Comparison of ENCODE assay signal across 1 cellular context in genomic region chr22:50115693-50116092, GRCh38.
TF ChIP-seq lines count a peak whose summit lies in the region.

No MANE protein-coding gene starts in this region.

TF ChIP-seq in HepG2, 621 proteins besides CTCF, POLR2A, EP300 and RAD21:
- TF ChIP-seq ATF4 (CRISPR knock-in tag; IDR thresholded peaks at IDR 0.05) = peak in 1 of 2 experiments; percentile 90; a peak in 2 of 4 replicates
- TF ChIP-seq HMGA1 (CRISPR knock-in tag; conservative IDR thresholded peaks at IDR 0.05) = no peak
- peak; percentile 55; the same call in 1 of the 2 replicates for TF ChIP-seq TFAP4 (IDR thresholded peaks at IDR 0.05; ENCODE audit: borderline replicate concordance, low read depth)
- TF ChIP-seq TCF7L2 (IDR thresholded peaks at IDR 0.05; ENCODE audit: low read depth, low read length) = no peak
- TF ChIP-seq CEBPG (CRISPR knock-in tag; IDR thresholded peaks at IDR 0.05) = peak; percentile 24; the same call in 1 of the 2 replicates
- no peak for TF ChIP-seq CSRNP1 (CRISPR knock-in tag; IDR thresholded peaks at IDR 0.05)
- TF ChIP-seq, protein P1, sequence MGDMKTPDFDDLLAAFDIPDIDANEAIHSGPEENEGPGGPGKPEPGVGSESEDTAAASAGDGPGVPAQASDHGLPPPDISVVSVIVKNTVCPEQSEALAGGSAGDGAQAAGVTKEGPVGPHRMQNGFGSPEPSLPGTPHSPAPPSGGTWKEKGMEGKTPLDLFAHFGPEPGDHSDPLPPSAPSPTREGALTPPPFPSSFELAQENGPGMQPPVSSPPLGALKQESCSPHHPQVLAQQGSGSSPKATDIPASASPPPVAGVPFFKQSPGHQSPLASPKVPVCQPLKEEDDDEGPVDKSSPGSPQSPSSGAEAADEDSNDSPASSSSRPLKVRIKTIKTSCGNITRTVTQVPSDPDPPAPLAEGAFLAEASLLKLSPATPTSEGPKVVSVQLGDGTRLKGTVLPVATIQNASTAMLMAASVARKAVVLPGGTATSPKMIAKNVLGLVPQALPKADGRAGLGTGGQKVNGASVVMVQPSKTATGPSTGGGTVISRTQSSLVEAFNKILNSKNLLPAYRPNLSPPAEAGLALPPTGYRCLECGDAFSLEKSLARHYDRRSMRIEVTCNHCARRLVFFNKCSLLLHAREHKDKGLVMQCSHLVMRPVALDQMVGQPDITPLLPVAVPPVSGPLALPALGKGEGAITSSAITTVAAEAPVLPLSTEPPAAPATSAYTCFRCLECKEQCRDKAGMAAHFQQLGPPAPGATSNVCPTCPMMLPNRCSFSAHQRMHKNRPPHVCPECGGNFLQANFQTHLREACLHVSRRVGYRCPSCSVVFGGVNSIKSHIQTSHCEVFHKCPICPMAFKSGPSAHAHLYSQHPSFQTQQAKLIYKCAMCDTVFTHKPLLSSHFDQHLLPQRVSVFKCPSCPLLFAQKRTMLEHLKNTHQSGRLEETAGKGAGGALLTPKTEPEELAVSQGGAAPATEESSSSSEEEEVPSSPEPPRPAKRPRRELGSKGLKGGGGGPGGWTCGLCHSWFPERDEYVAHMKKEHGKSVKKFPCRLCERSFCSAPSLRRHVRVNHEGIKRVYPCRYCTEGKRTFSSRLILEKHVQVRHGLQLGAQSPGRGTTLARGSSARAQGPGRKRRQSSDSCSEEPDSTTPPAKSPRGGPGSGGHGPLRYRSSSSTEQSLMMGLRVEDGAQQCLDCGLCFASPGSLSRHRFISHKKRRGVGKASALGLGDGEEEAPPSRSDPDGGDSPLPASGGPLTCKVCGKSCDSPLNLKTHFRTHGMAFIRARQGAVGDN (CRISPR knock-in tag; IDR thresholded peaks at IDR 0.05) = peak; percentile 46
- no peak for TF ChIP-seq YEATS4 (CRISPR knock-in tag; IDR thresholded peaks at IDR 0.05; ENCODE audit: borderline replicate concordance)
- peak; percentile 40 for TF ChIP-seq FOSL2 (CRISPR knock-in tag; IDR thresholded peaks at IDR 0.05)
- TF ChIP-seq, protein P2, sequence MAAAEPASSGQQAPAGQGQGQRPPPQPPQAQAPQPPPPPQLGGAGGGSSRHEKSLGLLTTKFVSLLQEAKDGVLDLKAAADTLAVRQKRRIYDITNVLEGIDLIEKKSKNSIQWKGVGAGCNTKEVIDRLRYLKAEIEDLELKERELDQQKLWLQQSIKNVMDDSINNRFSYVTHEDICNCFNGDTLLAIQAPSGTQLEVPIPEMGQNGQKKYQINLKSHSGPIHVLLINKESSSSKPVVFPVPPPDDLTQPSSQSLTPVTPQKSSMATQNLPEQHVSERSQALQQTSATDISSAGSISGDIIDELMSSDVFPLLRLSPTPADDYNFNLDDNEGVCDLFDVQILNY (CRISPR knock-in tag; conservative IDR thresholded peaks at IDR 0.05) = no peak
- TF ChIP-seq, protein P3, sequence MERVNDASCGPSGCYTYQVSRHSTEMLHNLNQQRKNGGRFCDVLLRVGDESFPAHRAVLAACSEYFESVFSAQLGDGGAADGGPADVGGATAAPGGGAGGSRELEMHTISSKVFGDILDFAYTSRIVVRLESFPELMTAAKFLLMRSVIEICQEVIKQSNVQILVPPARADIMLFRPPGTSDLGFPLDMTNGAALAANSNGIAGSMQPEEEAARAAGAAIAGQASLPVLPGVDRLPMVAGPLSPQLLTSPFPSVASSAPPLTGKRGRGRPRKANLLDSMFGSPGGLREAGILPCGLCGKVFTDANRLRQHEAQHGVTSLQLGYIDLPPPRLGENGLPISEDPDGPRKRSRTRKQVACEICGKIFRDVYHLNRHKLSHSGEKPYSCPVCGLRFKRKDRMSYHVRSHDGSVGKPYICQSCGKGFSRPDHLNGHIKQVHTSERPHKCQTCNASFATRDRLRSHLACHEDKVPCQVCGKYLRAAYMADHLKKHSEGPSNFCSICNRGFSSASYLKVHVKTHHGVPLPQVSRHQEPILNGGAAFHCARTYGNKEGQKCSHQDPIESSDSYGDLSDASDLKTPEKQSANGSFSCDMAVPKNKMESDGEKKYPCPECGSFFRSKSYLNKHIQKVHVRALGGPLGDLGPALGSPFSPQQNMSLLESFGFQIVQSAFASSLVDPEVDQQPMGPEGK (CRISPR knock-in tag; IDR thresholded peaks at IDR 0.05) = peak; percentile 95
- peak; percentile 65 for TF ChIP-seq GATAD2A (CRISPR knock-in tag; IDR thresholded peaks at IDR 0.05)
- TF ChIP-seq ZBTB3 (CRISPR knock-in tag; IDR thresholded peaks at IDR 0.05; ENCODE audit: borderline replicate concordance, low read depth) = no peak
- 0 out of 2 replicates have a peak, but pooled peaks have one; percentile 20 for TF ChIP-seq ZFY (CRISPR knock-in tag; IDR thresholded peaks at IDR 0.05)
- TF ChIP-seq ZFP37 (CRISPR knock-in tag; IDR thresholded peaks at IDR 0.05; ENCODE audit: borderline replicate concordance) = no peak
- TF ChIP-seq BCL6 (CRISPR knock-in tag; IDR thresholded peaks at IDR 0.05) = 0 out of 2 replicates have a peak, but pooled peaks have one; percentile 21
- TF ChIP-seq SALL1 (CRISPR knock-in tag; IDR thresholded peaks at IDR 0.05) = peak; percentile 29; the same call in 1 of the 2 replicates
- TF ChIP-seq KDM2A (CRISPR knock-in tag; IDR thresholded peaks at IDR 0.05; ENCODE audit: borderline replicate concordance, low read depth) = 0 out of 2 replicates have a peak, but pooled peaks have one; percentile 36
- 0 out of 2 replicates have a peak, but pooled peaks have one; percentile 17 for TF ChIP-seq ZFX (CRISPR knock-in tag; IDR thresholded peaks at IDR 0.05; ENCODE audit: low read depth)
- 0 out of 2 replicates have a peak, but pooled peaks have one; percentile 32 for TF ChIP-seq ELF3 (CRISPR knock-in tag; IDR thresholded peaks at IDR 0.05)
- TF ChIP-seq NCOR1 (IDR thresholded peaks at IDR 0.05; ENCODE audit: borderline replicate concordance, low read length) = no peak
- TF ChIP-seq, protein P4, sequence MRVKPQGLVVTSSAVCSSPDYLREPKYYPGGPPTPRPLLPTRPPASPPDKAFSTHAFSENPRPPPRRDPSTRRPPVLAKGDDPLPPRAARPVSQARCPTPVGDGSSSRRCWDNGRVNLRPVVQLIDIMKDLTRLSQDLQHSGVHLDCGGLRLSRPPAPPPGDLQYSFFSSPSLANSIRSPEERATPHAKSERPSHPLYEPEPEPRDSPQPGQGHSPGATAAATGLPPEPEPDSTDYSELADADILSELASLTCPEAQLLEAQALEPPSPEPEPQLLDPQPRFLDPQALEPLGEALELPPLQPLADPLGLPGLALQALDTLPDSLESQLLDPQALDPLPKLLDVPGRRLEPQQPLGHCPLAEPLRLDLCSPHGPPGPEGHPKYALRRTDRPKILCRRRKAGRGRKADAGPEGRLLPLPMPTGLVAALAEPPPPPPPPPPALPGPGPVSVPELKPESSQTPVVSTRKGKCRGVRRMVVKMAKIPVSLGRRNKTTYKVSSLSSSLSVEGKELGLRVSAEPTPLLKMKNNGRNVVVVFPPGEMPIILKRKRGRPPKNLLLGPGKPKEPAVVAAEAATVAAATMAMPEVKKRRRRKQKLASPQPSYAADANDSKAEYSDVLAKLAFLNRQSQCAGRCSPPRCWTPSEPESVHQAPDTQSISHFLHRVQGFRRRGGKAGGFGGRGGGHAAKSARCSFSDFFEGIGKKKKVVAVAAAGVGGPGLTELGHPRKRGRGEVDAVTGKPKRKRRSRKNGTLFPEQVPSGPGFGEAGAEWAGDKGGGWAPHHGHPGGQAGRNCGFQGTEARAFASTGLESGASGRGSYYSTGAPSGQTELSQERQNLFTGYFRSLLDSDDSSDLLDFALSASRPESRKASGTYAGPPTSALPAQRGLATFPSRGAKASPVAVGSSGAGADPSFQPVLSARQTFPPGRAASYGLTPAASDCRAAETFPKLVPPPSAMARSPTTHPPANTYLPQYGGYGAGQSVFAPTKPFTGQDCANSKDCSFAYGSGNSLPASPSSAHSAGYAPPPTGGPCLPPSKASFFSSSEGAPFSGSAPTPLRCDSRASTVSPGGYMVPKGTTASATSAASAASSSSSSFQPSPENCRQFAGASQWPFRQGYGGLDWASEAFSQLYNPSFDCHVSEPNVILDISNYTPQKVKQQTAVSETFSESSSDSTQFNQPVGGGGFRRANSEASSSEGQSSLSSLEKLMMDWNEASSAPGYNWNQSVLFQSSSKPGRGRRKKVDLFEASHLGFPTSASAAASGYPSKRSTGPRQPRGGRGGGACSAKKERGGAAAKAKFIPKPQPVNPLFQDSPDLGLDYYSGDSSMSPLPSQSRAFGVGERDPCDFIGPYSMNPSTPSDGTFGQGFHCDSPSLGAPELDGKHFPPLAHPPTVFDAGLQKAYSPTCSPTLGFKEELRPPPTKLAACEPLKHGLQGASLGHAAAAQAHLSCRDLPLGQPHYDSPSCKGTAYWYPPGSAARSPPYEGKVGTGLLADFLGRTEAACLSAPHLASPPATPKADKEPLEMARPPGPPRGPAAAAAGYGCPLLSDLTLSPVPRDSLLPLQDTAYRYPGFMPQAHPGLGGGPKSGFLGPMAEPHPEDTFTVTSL (CRISPR knock-in tag; IDR thresholded peaks at IDR 0.05; ENCODE audit: borderline replicate concordance) = no peak
- peak; percentile 16; the same call in 1 of the 2 replicates for TF ChIP-seq FOXA3 (CRISPR knock-in tag; IDR thresholded peaks at IDR 0.05)
- TF ChIP-seq ELF4 (CRISPR knock-in tag; IDR thresholded peaks at IDR 0.05; ENCODE audit: borderline replicate concordance) = no peak
- peak; percentile 12; the same call in 1 of the 2 replicates for TF ChIP-seq SAP130 (CRISPR knock-in tag; IDR thresholded peaks at IDR 0.05; ENCODE audit: low read depth)
- TF ChIP-seq, protein P5, sequence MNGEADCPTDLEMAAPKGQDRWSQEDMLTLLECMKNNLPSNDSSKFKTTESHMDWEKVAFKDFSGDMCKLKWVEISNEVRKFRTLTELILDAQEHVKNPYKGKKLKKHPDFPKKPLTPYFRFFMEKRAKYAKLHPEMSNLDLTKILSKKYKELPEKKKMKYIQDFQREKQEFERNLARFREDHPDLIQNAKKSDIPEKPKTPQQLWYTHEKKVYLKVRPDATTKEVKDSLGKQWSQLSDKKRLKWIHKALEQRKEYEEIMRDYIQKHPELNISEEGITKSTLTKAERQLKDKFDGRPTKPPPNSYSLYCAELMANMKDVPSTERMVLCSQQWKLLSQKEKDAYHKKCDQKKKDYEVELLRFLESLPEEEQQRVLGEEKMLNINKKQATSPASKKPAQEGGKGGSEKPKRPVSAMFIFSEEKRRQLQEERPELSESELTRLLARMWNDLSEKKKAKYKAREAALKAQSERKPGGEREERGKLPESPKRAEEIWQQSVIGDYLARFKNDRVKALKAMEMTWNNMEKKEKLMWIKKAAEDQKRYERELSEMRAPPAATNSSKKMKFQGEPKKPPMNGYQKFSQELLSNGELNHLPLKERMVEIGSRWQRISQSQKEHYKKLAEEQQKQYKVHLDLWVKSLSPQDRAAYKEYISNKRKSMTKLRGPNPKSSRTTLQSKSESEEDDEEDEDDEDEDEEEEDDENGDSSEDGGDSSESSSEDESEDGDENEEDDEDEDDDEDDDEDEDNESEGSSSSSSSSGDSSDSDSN (CRISPR knock-in tag; IDR thresholded peaks at IDR 0.05) = peak; percentile 36; the same call in 1 of the 2 replicates
- no peak for TF ChIP-seq LCORL (IDR thresholded peaks at IDR 0.05)
- TF ChIP-seq LCORL (CRISPR knock-in tag; IDR thresholded peaks at IDR 0.05) = 0 out of 2 replicates have a peak, but pooled peaks have one; percentile 20
- no peak for TF ChIP-seq ESRRA (CRISPR knock-in tag; IDR thresholded peaks at IDR 0.05; ENCODE audit: low read depth)
